In the genomic region with DNA sequence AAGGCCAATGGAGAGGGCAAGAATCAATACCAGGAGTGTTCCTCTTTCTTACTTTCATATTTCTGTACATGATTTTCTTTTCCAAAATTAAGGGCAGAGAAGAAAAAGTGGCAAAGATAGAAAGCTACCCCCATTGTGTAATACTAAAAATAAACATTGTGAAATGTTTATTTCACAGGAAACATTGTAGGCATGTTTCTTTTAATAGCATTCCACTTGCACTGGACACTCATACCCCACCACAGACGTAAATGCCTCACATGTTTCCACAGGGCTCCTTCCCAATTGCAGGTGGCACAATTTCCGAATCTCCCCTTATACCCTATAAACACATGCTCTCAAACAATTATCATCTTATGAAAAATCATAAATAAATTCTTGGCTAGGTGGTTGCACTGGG, we compare ENCODE assay signal across 20 cellular contexts.
DNase-seq lines count a peak whose midpoint lies in the region; TF ChIP-seq lines count a peak whose summit lies in the region.
"Had no signal": no experiment of that assay in that cellular context is flagged by ENCODE, and none has a peak within 500 bp of the region (broad histone marks: within the 10 kb centered on the region; RNA-seq: fewer than 3 reads in every experiment).

No MANE protein-coding gene starts in this region.

- peak overlapping the region; percentile 57 for H2BK5ac ChIP-seq in mesenchymal stem cell (ENCODE audit: low read depth, low read length, poor library complexity, severe bottlenecking)

- H3K36me3 ChIP-seq in adipocyte (ENCODE audit: control insufficient read depth, insufficient read depth, low read length, severe bottlenecking) (no peaks in the 10 kb centered on the region), mesenchymal stem cell (ENCODE audit: control insufficient read depth in 1 of 2, insufficient read depth in 2 of 2, low read depth in 1 of 2, low read length in 2 of 2) (no peaks in the 10 kb centered on the region), HAP-1 (replicated peaks) (no peaks in the 10 kb centered on the region)
- H3K36me3 ChIP-seq: BLaER1 had no signal

- H2BK12ac ChIP-seq in mesenchymal stem cell (ENCODE audit: low read length in 2 of 2), result no peak overlapping the region

- H2BK15ac ChIP-seq in mesenchymal stem cell (ENCODE audit: low read depth, poor library complexity, severe bottlenecking), result no peak overlapping the region

- H3K27ac ChIP-seq in mesenchymal stem cell (ENCODE audit: low read length, poor library complexity, severe bottlenecking), result no peak overlapping the region
- H3K27ac ChIP-seq: A549, BLaER1 had no signal

- DNase-seq in AG09309 (ENCODE audit: low read depth), result peak; percentile 2
- peak; percentile 78 for DNase-seq in adipocyte (ENCODE audit: low read depth)
- DNase-seq in fibroblast of peridontal ligament (ENCODE audit: extremely low read depth), result peak; percentile 34
- peak; percentile 56 for DNase-seq in mesenchymal stem cell
- DNase-seq in NCI-H748 treated with DMSO at 0.1 percent for 48 hours (lab: John Stamatoyannopoulos, UW), result no peak
- no peak for DNase-seq in SIG-M5 treated with dmso at 0.1 percent for 504 hours (lab: John Stamatoyannopoulos, UW; ENCODE audit: unreplicated experiment)
- DNase-seq in HAP-1 (ENCODE audit: low spot score in 2 of 2), result no peak
- no peak for DNase-seq in LoVo (ENCODE audit: low spot score)
- DNase-seq: CD4-positive, alpha-beta T cell; COR-L47; DMS79; Kasumi-1; MM.1S; NCI-H1105; NCI-H2029 treated with DMSO at 0.1 percent for 48 hours; NCI-H2171; NCI-H345; NCI-H524 treated with DMSO at 0.1 percent for 48 hours had no signal

- no peak overlapping the region for H4K8ac ChIP-seq in mesenchymal stem cell (ENCODE audit: low read length)

- H3K9ac ChIP-seq in adipocyte (ENCODE audit: low read length) (no peak overlapping the region), mesenchymal stem cell (ENCODE audit: low read length) (no peak overlapping the region)
- H3K9ac ChIP-seq: BLaER1 had no signal

- H4K91ac ChIP-seq in mesenchymal stem cell (ENCODE audit: low read length), result no peak overlapping the region

- no peak overlapping the region for H3K4me3 ChIP-seq in AG09309 (ENCODE audit: control insufficient read depth, low read depth, low read length)
- peak overlapping the region; percentile 5 for H3K4me3 ChIP-seq in adipocyte (ENCODE audit: low read length)
- no peak overlapping the region for H3K4me3 ChIP-seq in mesenchymal stem cell (ENCODE audit: insufficient read depth in 1 of 2, low read depth in 1 of 2, low read length in 2 of 2)
- H3K4me3 ChIP-seq in HAP-1, result no peak overlapping the region
- H3K4me3 ChIP-seq: A549, BLaER1 had no signal

- no peak overlapping the region for H3K4ac ChIP-seq in mesenchymal stem cell (ENCODE audit: low read depth in 1 of 2, low read length in 2 of 2)

- in situ Hi-C loops in HAP-1 (cut with MboI; ENCODE audit: low sequenced_read_pairs), result no loop called here

- H2AK5ac ChIP-seq in mesenchymal stem cell (ENCODE audit: low read length, severe bottlenecking), result no peak overlapping the region

- no peak overlapping the region for H2BK120ac ChIP-seq in mesenchymal stem cell (ENCODE audit: low read depth, low read length)

- H3K9me3 ChIP-seq in adipocyte (ENCODE audit: control insufficient read depth, low read length) (no peaks in the 10 kb centered on the region), mesenchymal stem cell (ENCODE audit: control insufficient read depth, low read length) (no peaks in the 10 kb centered on the region), HAP-1 (no peaks in the 10 kb centered on the region)
- H3K9me3 ChIP-seq: A549, BLaER1 had no signal

- H3K4me1 ChIP-seq in adipocyte (ENCODE audit: control insufficient read depth, insufficient read depth, low read length) (peaks cover 14% of the 10 kb centered on the region), mesenchymal stem cell (ENCODE audit: control insufficient read depth, insufficient read depth, low read depth, low read length) (peaks cover 5% of the 10 kb centered on the region), HAP-1 (no peaks in the 10 kb centered on the region)
- H3K4me1 ChIP-seq: A549, BLaER1 had no signal

- no peak overlapping the region for H3K23ac ChIP-seq in mesenchymal stem cell (ENCODE audit: low read length in 2 of 2)

- WGBS in mesenchymal stem cell, result 5% methylated on average over 1 of the region's 2 CpGs

- H3K14ac ChIP-seq in mesenchymal stem cell (ENCODE audit: low read length in 2 of 2), result no peak overlapping the region

- H3K79me1 ChIP-seq in mesenchymal stem cell (replicated peaks; ENCODE audit: low read length, poor library complexity, severe bottlenecking), result no peaks in the 10 kb centered on the region

- TF ChIP-seq CTCF in AG09309 (IDR thresholded peaks at IDR 0.05; ENCODE audit: control insufficient read depth, insufficient read depth, low read depth, low read length, missing control alignments), result no peak

- no peak overlapping the region for H3K4me2 ChIP-seq in mesenchymal stem cell (ENCODE audit: low read length, poor library complexity, severe bottlenecking)
- H3K4me2 ChIP-seq: A549, BLaER1 had no signal

- H3K27me3 ChIP-seq in adipocyte (replicated peaks; ENCODE audit: control insufficient read depth, insufficient read depth, low read length), result no peaks in the 10 kb centered on the region
- no peaks in the 10 kb centered on the region for H3K27me3 ChIP-seq in mesenchymal stem cell (ENCODE audit: control insufficient read depth in 1 of 2, insufficient read depth in 1 of 2, low read length in 2 of 2)
- H3K27me3 ChIP-seq in HAP-1 (ENCODE audit: low read depth), result no peaks in the 10 kb centered on the region
- H3K27me3 ChIP-seq: BLaER1 had no signal

- no peak overlapping the region for H2AFZ ChIP-seq in mesenchymal stem cell (ENCODE audit: low read depth, low read length)

- no peak overlapping the region for H3K18ac ChIP-seq in mesenchymal stem cell (ENCODE audit: low read depth in 1 of 2, low read length in 2 of 2)

Comparison
In these comparisons a context has a peak if more than half of its experiments do, and no peak if none do; other contexts are left out.
1. DNase-seq: peak in AG09309 (single experiment), adipocyte (single experiment), fibroblast of peridontal ligament (single experiment) and mesenchymal stem cell (single experiment); none in NCI-H748 treated with DMSO at 0.1 percent for 48 hours (single experiment), SIG-M5 treated with dmso at 0.1 percent for 504 hours (single experiment), HAP-1 (0 of 2) and LoVo (single experiment).